In genomic region chr3:123342631-123343080, GRCh38 we compare ENCODE assay signal across 21 cellular contexts.
A peak's percentile ranks its signal among the peaks of the same experiment; 100 is the strongest.
DNase-seq lines count a peak whose midpoint lies in the region; ATAC-seq, FAIRE-seq and TF ChIP-seq lines count a peak whose summit lies in the region.
"Had no signal": no experiment of that assay in that cellular context is flagged by ENCODE, and none has a peak within 500 bp of the region (broad histone marks: within the 10 kb centered on the region; RNA-seq: fewer than 3 reads in every experiment).

No MANE protein-coding gene starts in this region.

- H3K9me3 Mint-ChIP-seq in activated naive CD8-positive, alpha-beta T cell treated with anti-CD3 and anti-CD28 coated beads, Interleukin-2, amount 10 ng/mL, durations not matched to agents 7 days and 5 days = no peaks in the 10 kb centered on the region
- no peaks in the 10 kb centered on the region for H3K9me3 Mint-ChIP-seq in activated naive CD8-positive, alpha-beta T cell treated with anti-CD3 and anti-CD28 coated beads, Interleukin-2, amount 50 U/mL, for 24 hours
- H3K9me3 Mint-ChIP-seq: CD4-positive, alpha-beta T cell had no signal

- H3K27me3 Mint-ChIP-seq in activated naive CD8-positive, alpha-beta T cell treated with anti-CD3 and anti-CD28 coated beads, Interleukin-2, amount 10 ng/mL, durations not matched to agents 7 days and 5 days = peaks cover 9% of the 10 kb centered on the region
- no peaks in the 10 kb centered on the region for H3K27me3 Mint-ChIP-seq in activated naive CD8-positive, alpha-beta T cell treated with anti-CD3 and anti-CD28 coated beads, Interleukin-2, amount 50 U/mL, for 24 hours
- H3K27me3 Mint-ChIP-seq: B cell; CD4-positive, alpha-beta T cell had no signal

- H3K4me3 ChIP-seq in esophagus squamous epithelium (no peak overlapping the region), muscle layer of colon (ENCODE audit: low read depth in 1 of 2, low read length in 2 of 2) (no peak overlapping the region), Karpas-422 (ENCODE audit: low read length) (no peak overlapping the region), OCI-LY7 (ENCODE audit: low read depth, low read length, poor library complexity, severe bottlenecking) (no peak overlapping the region)
- H3K4me3 ChIP-seq: K562, PC-9 had no signal

- H3K4me1 Mint-ChIP-seq in activated naive CD8-positive, alpha-beta T cell treated with anti-CD3 and anti-CD28 coated beads, Interleukin-2, amount 10 ng/mL, durations not matched to agents 7 days and 5 days = peaks cover 15% of the 10 kb centered on the region
- H3K4me1 Mint-ChIP-seq in activated naive CD8-positive, alpha-beta T cell treated with anti-CD3 and anti-CD28 coated beads, Interleukin-2, amount 50 U/mL, for 24 hours = peaks cover 3% of the 10 kb centered on the region
- H3K4me1 Mint-ChIP-seq: B cell had no signal

- no peaks in the 10 kb centered on the region for H3K27me3 ChIP-seq in esophagus squamous epithelium
- H3K27me3 ChIP-seq in muscle layer of colon (ENCODE audit: control insufficient read depth in 1 of 2, insufficient read depth in 2 of 2, low read length in 2 of 2) = no peaks in the 10 kb centered on the region
- no peaks in the 10 kb centered on the region for H3K27me3 ChIP-seq in Karpas-422 (ENCODE audit: low read length)

- ATAC-seq in activated naive CD8-positive, alpha-beta T cell treated with anti-CD3 and anti-CD28 coated beads, Interleukin-2, amount 10 ng/mL, durations not matched to agents 7 days and 5 days (ENCODE audit: low read depth) = no peak
- no peak for ATAC-seq in activated naive CD8-positive, alpha-beta T cell treated with anti-CD3 and anti-CD28 coated beads, Interleukin-2, amount 50 U/mL, for 24 hours

- H3K4me1 ChIP-seq in esophagus squamous epithelium (peaks cover 0 to 39% (median 0%) of the 10 kb centered on the region in 3 donors), muscle layer of colon (ENCODE audit: insufficient read depth, low read length) (peaks cover 57% of the 10 kb centered on the region), Karpas-422 (ENCODE audit: low read length) (peaks cover 12% of the 10 kb centered on the region), OCI-LY7 (ENCODE audit: insufficient read depth, low read length, poor library complexity, severe bottlenecking) (no peaks in the 10 kb centered on the region)

- H3K36me3 ChIP-seq in esophagus squamous epithelium = no peaks in the 10 kb centered on the region
- H3K36me3 ChIP-seq in muscle layer of colon (ENCODE audit: insufficient read depth, low read length) = peaks cover 10% of the 10 kb centered on the region
- H3K36me3 ChIP-seq in Karpas-422 (ENCODE audit: insufficient read depth, low read length) = no peaks in the 10 kb centered on the region
- no peaks in the 10 kb centered on the region for H3K36me3 ChIP-seq in OCI-LY7 (ENCODE audit: insufficient read depth, low read length)

- no peak overlapping the region for H3K9ac ChIP-seq in muscle layer of colon (ENCODE audit: low read length)
- no peak overlapping the region for H3K9ac ChIP-seq in Karpas-422 (ENCODE audit: low read length)

- no TSS peak for BruUV-seq in OCI-LY7 (replicated peaks; lab: Mats Ljungman, UMichigan)

- H2AFZ ChIP-seq in Karpas-422 (ENCODE audit: low read length) (no peak overlapping the region), OCI-LY7 (ENCODE audit: low read length) (no peak overlapping the region)
- H2AFZ ChIP-seq: PC-9 had no signal

- H3K79me2 ChIP-seq in Karpas-422 (ENCODE audit: low read length) = no peaks in the 10 kb centered on the region
- no peaks in the 10 kb centered on the region for H3K79me2 ChIP-seq in OCI-LY7 (ENCODE audit: insufficient read depth, low read depth, low read length)

- H3K4me3 Mint-ChIP-seq in activated naive CD8-positive, alpha-beta T cell treated with anti-CD3 and anti-CD28 coated beads, Interleukin-2, amount 10 ng/mL, durations not matched to agents 7 days and 5 days = no peak overlapping the region
- no peak overlapping the region for H3K4me3 Mint-ChIP-seq in activated naive CD8-positive, alpha-beta T cell treated with anti-CD3 and anti-CD28 coated beads, Interleukin-2, amount 50 U/mL, for 24 hours
- H3K4me3 Mint-ChIP-seq: B cell; CD4-positive, alpha-beta T cell; HFFc6 had no signal

- H3K4me2 ChIP-seq in Karpas-422 (ENCODE audit: low read depth, low read length, poor library complexity, severe bottlenecking) = no peak overlapping the region
- H3K4me2 ChIP-seq in OCI-LY7 (ENCODE audit: low read length) = no peak overlapping the region
- H3K4me2 ChIP-seq: PC-9 had no signal

- CTCF ChIA-PET in OCI-LY7 (lab: Charles Lee; ENCODE audit: unreplicated experiment) = no interaction called here

- TF ChIP-seq POLR2A in esophagus squamous epithelium (IDR thresholded peaks at IDR 0.05) = no peak

- intact Hi-C loops in esophagus squamous epithelium (cut with DNase I) (no loop called here), OCI-LY7 (cut with micrococcal nuclease; ENCODE audit: unreplicated experiment) (no loop called here)

- peak; percentile 21 for DNase-seq in activated naive CD8-positive, alpha-beta T cell treated with anti-CD3 and anti-CD28 coated beads, Interleukin-2, amount 10 ng/mL, durations not matched to agents 7 days and 5 days
- no peak for DNase-seq in activated naive CD8-positive, alpha-beta T cell treated with anti-CD3 and anti-CD28 coated beads, Interleukin-2, amount 50 U/mL, for 24 hours
- DNase-seq in esophagus squamous epithelium (lab: John Stamatoyannopoulos, UW) (no peak), urothelium cell line (ENCODE audit: low spot score) (no peak), Karpas-422 (no peak), hepatic stellate cell (ENCODE audit: low spot score) (no peak), OCI-LY7 (ENCODE audit: low spot score) (no peak)
- DNase-seq: CD4-positive, alpha-beta T cell; EL; HFFc6; NCI-H1417 treated with DMSO at 0.1 percent for 48 hours; NCI-H1930; NCI-H2171; NCI-H446; NCI-H748 treated with DMSO at 0.1 percent for 48 hours; PC-9 had no signal

- 71 to 73% methylated on average over 4 to 6 of the region's 8 CpGs for WGBS in esophagus squamous epithelium, 2 donors

- H3K27ac ChIP-seq in esophagus squamous epithelium = peak overlapping the region in 3 of 4 donors; percentile 33 to 76 (median 44)
- H3K27ac ChIP-seq in muscle layer of colon (ENCODE audit: low read depth, low read length) = peak overlapping the region; percentile 31
- H3K27ac ChIP-seq in Karpas-422 (ENCODE audit: low read length) = no peak overlapping the region
- no peak overlapping the region for H3K27ac ChIP-seq in OCI-LY7 (ENCODE audit: low read depth, low read length, poor library complexity, severe bottlenecking)
- H3K27ac ChIP-seq: 22Rv1, PC-9 had no signal

- H3K9me3 ChIP-seq in esophagus squamous epithelium = no peaks in the 10 kb centered on the region
- no peaks in the 10 kb centered on the region for H3K9me3 ChIP-seq in muscle layer of colon (ENCODE audit: low read length)
- H3K9me3 ChIP-seq in Karpas-422 (ENCODE audit: low read length) = no peaks in the 10 kb centered on the region
- no peaks in the 10 kb centered on the region for H3K9me3 ChIP-seq in OCI-LY7 (ENCODE audit: low read length)

- FAIRE-seq in urothelium cell line (lab: Jason Lieb, UNC) = peak; percentile 56
- FAIRE-seq: H54 had no signal

- H4K20me1 ChIP-seq in Karpas-422 (ENCODE audit: insufficient read depth, low read depth, low read length) = no peaks in the 10 kb centered on the region; the same call in 1 of the 2 replicates
- H4K20me1 ChIP-seq in OCI-LY7 (ENCODE audit: insufficient read depth, low read length) = no peaks in the 10 kb centered on the region

- no peaks in the 10 kb centered on the region for H3K36me3 Mint-ChIP-seq in activated naive CD8-positive, alpha-beta T cell treated with anti-CD3 and anti-CD28 coated beads, Interleukin-2, amount 10 ng/mL, durations not matched to agents 7 days and 5 days
- no peaks in the 10 kb centered on the region for H3K36me3 Mint-ChIP-seq in activated naive CD8-positive, alpha-beta T cell treated with anti-CD3 and anti-CD28 coated beads, Interleukin-2, amount 50 U/mL, for 24 hours (ENCODE audit: low read depth)

- H3K9me2 ChIP-seq in Karpas-422 (replicated peaks; ENCODE audit: insufficient read depth, low read length) (no peaks in the 10 kb centered on the region), OCI-LY7 (ENCODE audit: insufficient read depth, low read length) (no peaks in the 10 kb centered on the region)

- H3K27ac Mint-ChIP-seq in activated naive CD8-positive, alpha-beta T cell treated with anti-CD3 and anti-CD28 coated beads, Interleukin-2, amount 10 ng/mL, durations not matched to agents 7 days and 5 days = no peak overlapping the region
- no peak overlapping the region for H3K27ac Mint-ChIP-seq in activated naive CD8-positive, alpha-beta T cell treated with anti-CD3 and anti-CD28 coated beads, Interleukin-2, amount 50 U/mL, for 24 hours
- H3K27ac Mint-ChIP-seq: B cell; CD4-positive, alpha-beta T cell; HFFc6 had no signal

- TF ChIP-seq CTCF in esophagus squamous epithelium (IDR thresholded peaks at IDR 0.05) (no peak), OCI-LY7 (conservative IDR thresholded peaks at IDR 0.05; ENCODE audit: low read length) (no peak)

- POLR2A ChIA-PET in activated naive CD8-positive, alpha-beta T cell treated with anti-CD3 and anti-CD28 coated beads, Interleukin-2, amount 10 ng/mL, durations not matched to agents 7 days and 5 days (lab: Charles Lee) = no interaction called here
- POLR2A ChIA-PET in OCI-LY7 (lab: Charles Lee) = interaction anchor here (0.6 to 1.0 kb wide), 2 partner anchors 21 to 23 kb away, joined by 3 to 5 read pairs; no protein-coding TSS in a partner anchor

Comparison
In these comparisons a context has a peak if more than half of its experiments do, and no peak if none do; other contexts are left out.
1. H3K27ac ChIP-seq: peak in esophagus squamous epithelium (3 of 4) and muscle layer of colon (single experiment); none in Karpas-422 (single experiment) and OCI-LY7 (single experiment).